Comparison of ENCODE assay signal across 15 cellular contexts in the genomic region with DNA sequence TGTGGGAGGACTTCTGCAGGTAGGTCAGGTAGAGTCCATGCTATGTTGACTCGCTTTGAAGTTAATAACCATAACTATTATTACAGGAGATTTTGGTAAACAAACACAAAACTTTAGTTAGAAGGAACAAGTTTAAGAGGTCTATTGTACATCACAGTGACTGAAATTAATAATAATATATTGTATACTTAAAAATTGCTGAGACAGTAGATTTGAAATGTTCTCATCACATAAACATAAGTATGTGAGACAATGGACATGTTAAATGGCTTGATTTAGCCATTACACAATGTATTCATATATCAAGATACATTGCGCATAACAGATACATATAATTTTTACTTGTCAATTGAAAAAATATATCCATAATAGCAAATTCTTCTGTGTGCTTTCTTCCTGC.
DNase-seq lines count a peak whose midpoint lies in the region; ATAC-seq, FAIRE-seq and TF ChIP-seq lines count a peak whose summit lies in the region.
"Had no signal": no experiment of that assay in that cellular context is flagged by ENCODE, and none has a peak within 500 bp of the region (broad histone marks: within the 10 kb centered on the region; RNA-seq: fewer than 3 reads in every experiment).

No MANE protein-coding gene starts in this region.

- dilution Hi-C loops in IMR-90 (cut with HindIII; ENCODE audit: low sequenced_read_pairs, unreplicated experiment), result no loop called here

- peaks cover 37% of the 10 kb centered on the region for H3K27me3 Mint-ChIP-seq in type B pancreatic cell
- H3K27me3 Mint-ChIP-seq: CD4-positive, alpha-beta T cell had no signal

- no peak for TF ChIP-seq EP300 in A549 (IDR thresholded peaks at IDR 0.05)

- H2AK9ac ChIP-seq in IMR-90 (replicated peaks; ENCODE audit: low read depth, low read length, poor library complexity), result no peak overlapping the region

- no peaks in the 10 kb centered on the region for H4K20me1 ChIP-seq in IMR-90 (ENCODE audit: insufficient read depth, low read length)
- H4K20me1 ChIP-seq: BLaER1 treated with 17β-estradiol and CSF1 and Interleukin-3, amounts not matched to agents 10 nM and 100 nM had no signal

- no peak overlapping the region for H3K9ac ChIP-seq in IMR-90 (ENCODE audit: low read depth, low read length)
- H3K9ac ChIP-seq: BLaER1 treated with 17β-estradiol and CSF1 and Interleukin-3, amounts not matched to agents 10 nM and 100 nM had no signal

- H2BK15ac ChIP-seq in IMR-90 (ENCODE audit: low read depth, low read length), result no peak overlapping the region

- H3K14ac ChIP-seq in IMR-90 (replicated peaks; ENCODE audit: low read depth, low read length), result no peak overlapping the region

- H3K79me1 ChIP-seq in IMR-90 (ENCODE audit: low read depth in 1 of 2, low read length in 2 of 2), result no peaks in the 10 kb centered on the region

- FAIRE-seq in A549 (lab: Jason Lieb, UNC), result no peak
- FAIRE-seq: A204.1, D721Med, G401.6 had no signal

- H3K27ac Mint-ChIP-seq in type B pancreatic cell, result no peak overlapping the region
- H3K27ac Mint-ChIP-seq: CD4-positive, alpha-beta T cell; CD8-positive, alpha-beta T cell had no signal

- no peak overlapping the region for H3K18ac ChIP-seq in IMR-90 (ENCODE audit: low read depth, low read length)

- no peak for TF ChIP-seq CTCF in A549 (IDR thresholded peaks at IDR 0.05)
- TF ChIP-seq CTCF in IMR-90 (conservative IDR thresholded peaks at IDR 0.05; ENCODE audit: low read depth, low read length), result no peak
- no peak for TF ChIP-seq CTCF in type B pancreatic cell (conservative IDR thresholded peaks at IDR 0.05)

- TF ChIP-seq RAD21 in A549 (conservative IDR thresholded peaks at IDR 0.05 in 1 of 2, IDR thresholded peaks at IDR 0.05 in 1 of 2) (no peak), IMR-90 (IDR thresholded peaks at IDR 0.05; ENCODE audit: low read length) (no peak)

- H3K4me3 Mint-ChIP-seq in type B pancreatic cell, result no peak overlapping the region
- H3K4me3 Mint-ChIP-seq: CD4-positive, alpha-beta T cell; CD8-positive, alpha-beta T cell had no signal

- H3K4me1 ChIP-seq in A549 (no peaks in the 10 kb centered on the region), IMR-90 (ENCODE audit: control insufficient read depth, insufficient read depth, low read length) (no peaks in the 10 kb centered on the region)
- H3K4me1 ChIP-seq: Caco-2 had no signal

- no peaks in the 10 kb centered on the region for H3K36me3 ChIP-seq in IMR-90 (ENCODE audit: control insufficient read depth, insufficient read depth, low read length)
- H3K36me3 ChIP-seq: BLaER1 treated with 17β-estradiol and CSF1 and Interleukin-3, amounts not matched to agents 10 nM and 100 nM had no signal

- TF ChIP-seq POLR2A in A549 (IDR thresholded peaks at IDR 0.05; ENCODE audit: low read length) (no peak), IMR-90 (IDR thresholded peaks at IDR 0.05; ENCODE audit: low read depth, low read length) (no peak)

- no peak overlapping the region for H2AFZ ChIP-seq in IMR-90 (replicated peaks; ENCODE audit: low read length, poor library complexity)

- no peaks in the 10 kb centered on the region for H3K36me3 Mint-ChIP-seq in type B pancreatic cell
- H3K36me3 Mint-ChIP-seq: CD8-positive, alpha-beta T cell had no signal

- 53% methylated on average over 2 of the region's 2 CpGs for WGBS in A549 (ENCODE audit: missing lambda C conversion rate)
- no CpG with 5 or more reads among the region's 2 CpGs for WGBS in IMR-90 (ENCODE audit: extremely low coverage in 2 of 2, insufficient read length in 1 of 2), 2 experiments

- H2BK5ac ChIP-seq in IMR-90 (ENCODE audit: low read depth, low read length, poor library complexity, severe bottlenecking), result no peak overlapping the region

- no peak overlapping the region for H3K27ac ChIP-seq in A549
- no peak overlapping the region for H3K27ac ChIP-seq in IMR-90 (ENCODE audit: insufficient read depth, low read length)
- H3K27ac ChIP-seq: BLaER1 treated with 17β-estradiol and CSF1 and Interleukin-3, amounts not matched to agents 10 nM and 100 nM; C4-2B had no signal

- H3K4me2 ChIP-seq in A549, result no peak overlapping the region
- H3K4me2 ChIP-seq in IMR-90 (ENCODE audit: low read depth, low read length), result no peak overlapping the region

- H3K23ac ChIP-seq in IMR-90 (ENCODE audit: low read depth, low read length), result no peak overlapping the region

- H2AK5ac ChIP-seq in IMR-90 (ENCODE audit: low read depth, low read length), result no peak overlapping the region

- DNase-seq in A549 (ENCODE audit: low read depth in 1 of 2, low spot score in 1 of 2) (no peak), IMR-90 (no peak), OCI-M1 (lab: John Stamatoyannopoulos, UW) (peak; percentile 3), T-helper 1 cell (no peak), type B pancreatic cell (ENCODE audit: extremely low spot score, unreplicated experiment) (no peak)
- DNase-seq: GF-D8 had no signal

- in situ Hi-C loops in IMR-90 (cut with MboI; ENCODE audit: low sequenced_read_pairs), result no loop called here

- H3K9me3 ChIP-seq in A549, result no peaks in the 10 kb centered on the region
- no peaks in the 10 kb centered on the region for H3K9me3 ChIP-seq in IMR-90 (ENCODE audit: control insufficient read depth, insufficient read depth, low read length)
- H3K9me3 ChIP-seq: BLaER1 treated with 17β-estradiol and CSF1 and Interleukin-3, amounts not matched to agents 10 nM and 100 nM; Caco-2 had no signal

- H3K4me3 ChIP-seq in A549 (no peak overlapping the region), IMR-90 (ENCODE audit: insufficient read depth, low read depth, low read length) (no peak overlapping the region)
- H3K4me3 ChIP-seq: BLaER1 treated with 17β-estradiol and CSF1 and Interleukin-3, amounts not matched to agents 10 nM and 100 nM had no signal

- no peak for ATAC-seq in A549
- ATAC-seq in IMR-90 (ENCODE audit: low read depth), result no peak
- ATAC-seq in HG02678 (IDR thresholded peaks at IDR 0.05; ENCODE audit: unreplicated experiment), result no peak

- no TSS peak for BruUV-seq in IMR-90 (replicated peaks; lab: Mats Ljungman, UMichigan)

- intact Hi-C loops in IMR-90 (cut with micrococcal nuclease), result no loop called here

- H3K56ac ChIP-seq in IMR-90 (ENCODE audit: extremely low read depth, insufficient read depth, low read length), result no peak overlapping the region

- peaks cover 7% of the 10 kb centered on the region; the same call in 1 of the 2 replicates for H3K27me3 ChIP-seq in IMR-90 (ENCODE audit: control insufficient read depth, insufficient read depth, low read length)
- H3K27me3 ChIP-seq: BLaER1 treated with 17β-estradiol and CSF1 and Interleukin-3, amounts not matched to agents 10 nM and 100 nM had no signal

- H3K9me1 ChIP-seq in IMR-90 (ENCODE audit: insufficient read depth, low read length), result no peaks in the 10 kb centered on the region

- H4K5ac ChIP-seq in IMR-90 (ENCODE audit: low read depth, low read length), result no peak overlapping the region

- no peak overlapping the region for H2BK20ac ChIP-seq in IMR-90 (ENCODE audit: low read depth, low read length)

- H3K4ac ChIP-seq in IMR-90 (ENCODE audit: low read depth, low read length), result no peak overlapping the region

- peaks cover 4% of the 10 kb centered on the region for H3K4me1 Mint-ChIP-seq in type B pancreatic cell (ENCODE audit: unreplicated experiment)

- no peaks in the 10 kb centered on the region for H3K9me3 Mint-ChIP-seq in type B pancreatic cell
- H3K9me3 Mint-ChIP-seq: CD4-positive, alpha-beta T cell; CD8-positive, alpha-beta T cell had no signal

- POLR2A ChIA-PET in A549 (lab: Yijun Ruan, JAX), result no interaction called here
- POLR2A ChIA-PET in IMR-90 (lab: Charles Lee; ENCODE audit: unreplicated experiment), result no interaction called here

- no peak overlapping the region for H4K91ac ChIP-seq in IMR-90 (ENCODE audit: insufficient read depth, low read depth, low read length)

- H4K8ac ChIP-seq in IMR-90 (ENCODE audit: low read depth in 2 of 2, low read length in 2 of 2), result no peak overlapping the region

- H2BK120ac ChIP-seq in IMR-90 (ENCODE audit: low read depth, low read length), result no peak overlapping the region

- CTCF ChIA-PET in A549 (lab: Yijun Ruan, JAX) (interaction anchor here (0.6 to 8.0 kb wide), 19 partner anchors 10 to 285 kb away, joined by 3 to 59 read pairs (median 4); no protein-coding TSS in a partner anchor), IMR-90 (lab: Yijun Ruan, JAX) (interaction anchor here (0.6 to 3.0 kb wide), 2 partner anchors 16 to 18 kb away, joined by 3 to 16 read pairs; no protein-coding TSS in a partner anchor)

TF ChIP-seq in A549, 52 proteins besides CTCF, POLR2A, EP300 and RAD21:
- no peak for TF ChIP-seq KDM5A (IDR thresholded peaks at IDR 0.05)
- no peak for TF ChIP-seq RFX5 (IDR thresholded peaks at IDR 0.05)
- TF ChIP-seq MAFK (IDR thresholded peaks at IDR 0.05; ENCODE audit: partially characterized antibody), result peak; percentile 19

TF ChIP-seq in IMR-90, 13 proteins besides CTCF, POLR2A, EP300 and RAD21:
- no peak for TF ChIP-seq BHLHE40 (IDR thresholded peaks at IDR 0.05; ENCODE audit: low read depth, low read length)
- peak; percentile 34 for TF ChIP-seq MAFK (IDR thresholded peaks at IDR 0.05; ENCODE audit: low read depth, low read length)
TF ChIP-seq in IMR-90: peak in this region for 1.
